ENCODE assay signal across 8 cellular contexts in genomic region chr11:859394-860131, GRCh38. TPM values are rescaled to one million over a fixed set of nuclear protein-coding genes. Genes with fewer than 3 reads are reported as not detected.
A peak's percentile ranks its signal among the peaks of the same experiment; 100 is the strongest.
DNase-seq lines count a peak whose midpoint lies in the region; ATAC-seq and TF ChIP-seq lines count a peak whose summit lies in the region.

No MANE protein-coding gene starts in this region.

- no peak overlapping the region for H3K27ac Mint-ChIP-seq in activated naive CD8-positive, alpha-beta T cell treated with anti-CD3 and anti-CD28 coated beads for 36 hours

- 49% methylated on average over 30 of the region's 31 CpGs for WGBS in right cardiac atrium
- 40 to 45% methylated on average over 8 to 23 of the region's 31 CpGs for WGBS in testis, 2 donors

- no peaks in the 10 kb centered on the region for H3K27me3 Mint-ChIP-seq in activated naive CD8-positive, alpha-beta T cell treated with anti-CD3 and anti-CD28 coated beads for 36 hours

- no peaks in the 10 kb centered on the region for H3K9me3 Mint-ChIP-seq in activated naive CD8-positive, alpha-beta T cell treated with anti-CD3 and anti-CD28 coated beads for 36 hours

- DNase-seq in 8988T = peak; percentile 80
- DNase-seq in LNCaP clone FGC (ENCODE audit: low read depth) = peak; percentile 33
- DNase-seq in right cardiac atrium = peak; percentile 89 to 96 (median 94)
- DNase-seq in testis = peak; percentile 84
- no peak for DNase-seq in stimulated activated CD4-positive, alpha-beta T cell treated with anti-CD3 and anti-CD28 coated beads, Interleukin-1b, Interleukin-23, amount 100 ng/mL, for 48 hours
- no peak for DNase-seq in activated naive CD8-positive, alpha-beta T cell treated with anti-CD3 and anti-CD28 coated beads for 36 hours
- DNase-seq in activated effector memory CD4-positive, alpha-beta T cell treated with Interleukin-2 at 50 U/mL for 16 hours = no peak

- H3K9me3 ChIP-seq in right cardiac atrium (ENCODE audit: control insufficient read depth, low read length) = no peaks in the 10 kb centered on the region
- H3K9me3 ChIP-seq in testis = no peaks in the 10 kb centered on the region

- no peak overlapping the region for H3K4me3 Mint-ChIP-seq in activated naive CD8-positive, alpha-beta T cell treated with anti-CD3 and anti-CD28 coated beads for 36 hours

- peak; percentile 62 to 74 for ATAC-seq in right cardiac atrium

- peak overlapping the region; percentile 1 for H3K27ac ChIP-seq in right cardiac atrium (ENCODE audit: low read length)
- peak overlapping the region in 1 of 2 donors; percentile 43 for H3K27ac ChIP-seq in testis

- peaks cover 2% of the 10 kb centered on the region for H3K4me1 Mint-ChIP-seq in activated naive CD8-positive, alpha-beta T cell treated with anti-CD3 and anti-CD28 coated beads for 36 hours

- no peak for TF ChIP-seq POLR2A in testis (IDR thresholded peaks at IDR 0.05)

- H3K4me1 ChIP-seq in right cardiac atrium (ENCODE audit: control insufficient read depth, insufficient read depth, low read length) (peaks cover 2% of the 10 kb centered on the region), testis (peaks cover 10% of the 10 kb centered on the region)

- H3K27me3 ChIP-seq in right cardiac atrium (ENCODE audit: control insufficient read depth, insufficient read depth) = no peaks in the 10 kb centered on the region
- no peaks in the 10 kb centered on the region for H3K27me3 ChIP-seq in testis

- TF ChIP-seq CTCF in LNCaP clone FGC (IDR thresholded peaks at IDR 0.05; ENCODE audit: control insufficient read depth, extremely low read depth, insufficient read depth) (no peak), WI38 (IDR thresholded peaks at IDR 0.05; ENCODE audit: low read depth, low read length) (no peak), testis (IDR thresholded peaks at IDR 0.05) (no peak)

- peak overlapping the region; percentile 42 for H3K4me3 ChIP-seq in LNCaP clone FGC (ENCODE audit: low read depth, low read length)
- H3K4me3 ChIP-seq in WI38 (ENCODE audit: low read depth, low read length) = 0 out of 2 replicates have a peak overlapping the region, but pooled peaks have one; percentile 12
- no peak overlapping the region for H3K4me3 ChIP-seq in right cardiac atrium (ENCODE audit: low read length)
- H3K4me3 ChIP-seq in testis = no peak overlapping the region

- H3K36me3 ChIP-seq in testis (ENCODE audit: low read depth, missing control alignments) = no peaks in the 10 kb centered on the region

- H3K36me3 Mint-ChIP-seq in activated naive CD8-positive, alpha-beta T cell treated with anti-CD3 and anti-CD28 coated beads for 36 hours = no peaks in the 10 kb centered on the region

- intact Hi-C loops in right cardiac atrium (cut with DNase I) = loop anchor here in 1 of 4 donors (10.0 kb wide), 1 partner anchor 195 kb away; no protein-coding TSS in a partner anchor
- intact Hi-C loops in testis (cut with DNase I; ENCODE audit: low total_unique reads) = no loop called here

RNA-seq across cellular contexts. Expression of gene TSPAN4, which starts 16.9 kb away (rescaled TPM):
- total RNA-seq in right cardiac atrium (10 to 100 TPM; 36.6 to 45.1 (median 40.4) TPM), testis (10 to 100 TPM; 49.1 to 87.0 TPM)
- polyA plus RNA-seq in right cardiac atrium (41.3 TPM), testis (ENCODE audit: insufficient read depth, low read depth, low replicate concordance) (47.2 TPM)
- 10 to 100 TPM; 12.8 to 16.2 TPM for total RNA-seq in activated naive CD8-positive, alpha-beta T cell treated with anti-CD3 and anti-CD28 coated beads for 36 hours

RNA-seq across cellular contexts. Expression of gene POLR2L, which starts 17.2 kb away (rescaled TPM):
- total RNA-seq in right cardiac atrium (100 to 1,000 TPM; 147 to 223 (median 191) TPM), testis (10 to 100 TPM; 32.9 to 48.4 TPM)
- polyA plus RNA-seq in right cardiac atrium (278 TPM), testis (ENCODE audit: insufficient read depth, low read depth, low replicate concordance) (97.3 TPM)
- total RNA-seq in activated naive CD8-positive, alpha-beta T cell treated with anti-CD3 and anti-CD28 coated beads for 36 hours = 100 to 1,000 TPM; 121 to 134 TPM

RNA-seq across cellular contexts. Expression of gene CD151, which starts 26.8 kb away (rescaled TPM):
- 100 to 1,000 TPM; 406 to 517 (median 443) TPM for total RNA-seq in right cardiac atrium
- 671 TPM for polyA plus RNA-seq in right cardiac atrium
- 100 to 1,000 TPM; 108 to 195 TPM for total RNA-seq in testis
- polyA plus RNA-seq in testis (ENCODE audit: insufficient read depth, low read depth, low replicate concordance) = 201 TPM
- total RNA-seq in activated naive CD8-positive, alpha-beta T cell treated with anti-CD3 and anti-CD28 coated beads for 36 hours = 10 to 100 TPM; 47.3 to 51.1 TPM

RNA-seq across cellular contexts. Expression of gene CRACR2B, which starts 31.8 kb away (rescaled TPM):
- total RNA-seq in right cardiac atrium (10 to 100 TPM; 18.9 to 26.4 (median 21.0) TPM), testis (1 to 10 TPM; 6.5 to 7.4 TPM)
- polyA plus RNA-seq in right cardiac atrium (42.6 TPM), testis (ENCODE audit: insufficient read depth, low read depth, low replicate concordance) (4.9 TPM)
- total RNA-seq in activated naive CD8-positive, alpha-beta T cell treated with anti-CD3 and anti-CD28 coated beads for 36 hours = 1 to 10 TPM in 1 of 2 experiments, under 1 TPM in 1; 0.76 to 1.1 TPM

RNA-seq across cellular contexts. Expression of gene PNPLA2, which starts 40.8 kb away (rescaled TPM):
- total RNA-seq in right cardiac atrium (100 to 1,000 TPM; 145 to 193 (median 177) TPM), testis (100 to 1,000 TPM in 1 of 2 donors, 10 to 100 TPM in 1; 96.7 to 108 TPM)
- polyA plus RNA-seq in right cardiac atrium (147 TPM), testis (ENCODE audit: insufficient read depth, low read depth, low replicate concordance) (86.7 TPM)
- total RNA-seq in activated naive CD8-positive, alpha-beta T cell treated with anti-CD3 and anti-CD28 coated beads for 36 hours = 10 to 100 TPM; 32.7 to 34.7 TPM

Comparison
In these comparisons a context has a peak if more than half of its experiments do, and no peak if none do; other contexts are left out.
1. DNase-seq: peak in 8988T (single experiment), LNCaP clone FGC (single experiment), right cardiac atrium (3 of 3) and testis (single experiment); none in stimulated activated CD4-positive, alpha-beta T cell treated with anti-CD3 and anti-CD28 coated beads, Interleukin-1b, Interleukin-23, amount 100 ng/mL, for 48 hours (single experiment), activated naive CD8-positive, alpha-beta T cell treated with anti-CD3 and anti-CD28 coated beads for 36 hours (single experiment) and activated effector memory CD4-positive, alpha-beta T cell treated with Interleukin-2 at 50 U/mL for 16 hours (single experiment).
2. H3K4me3 ChIP-seq: peak in LNCaP clone FGC (single experiment) and WI38 (single experiment); none in right cardiac atrium (single experiment) and testis (0 of 2).